Comparison of ENCODE assay signal across 8 cellular contexts in the genomic region with DNA sequence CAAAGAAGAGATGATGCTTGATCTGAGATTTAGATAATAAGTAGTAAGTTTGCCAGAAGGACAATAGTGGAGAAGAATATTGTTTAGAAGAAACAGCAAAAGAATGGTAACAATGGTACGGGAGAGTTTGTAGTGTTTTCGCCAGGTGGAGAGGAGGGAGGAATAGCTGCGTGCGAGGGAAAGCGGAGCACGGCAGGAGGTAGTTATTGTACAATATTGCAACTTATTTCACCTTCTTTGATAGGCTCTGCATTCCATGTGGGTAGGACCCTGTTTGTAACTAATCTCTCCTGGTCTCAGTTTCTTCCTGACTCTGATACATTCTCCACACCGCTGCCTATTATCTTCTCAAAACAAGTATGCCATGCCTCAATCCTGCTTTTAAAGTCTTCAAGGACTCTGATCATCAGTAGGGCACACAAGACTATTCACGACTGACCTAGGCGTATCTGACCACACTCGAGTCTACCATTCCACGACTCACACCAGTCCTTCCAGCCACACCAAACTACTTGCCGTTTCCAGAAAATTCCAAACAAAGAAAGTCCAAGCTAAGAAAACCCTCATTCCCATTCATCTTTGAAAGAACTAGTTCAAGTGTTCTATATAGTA. TPM values are rescaled to one million over a fixed set of nuclear protein-coding genes. Genes with fewer than 3 reads are reported as not detected.
DNase-seq lines count a peak whose midpoint lies in the region; ATAC-seq, FAIRE-seq and TF ChIP-seq lines count a peak whose summit lies in the region.

No MANE protein-coding gene starts in this region.

- H3K4me2 ChIP-seq in HepG2 (ENCODE audit: low read depth, low read length), result peak overlapping the region; percentile 98

- FAIRE-seq in HepG2 (lab: Jason Lieb, UNC), result no peak

- TF ChIP-seq EP300 in HepG2 (IDR thresholded peaks at IDR 0.05; ENCODE audit: low read depth in 2 of 2, low read length in 2 of 2), result no peak
- no peak for TF ChIP-seq EP300 in HepG2 (CRISPR knock-in tag; IDR thresholded peaks at IDR 0.05; ENCODE audit: borderline replicate concordance)
- TF ChIP-seq EP300 in transverse colon (IDR thresholded peaks at IDR 0.05; ENCODE audit: low read depth), result no peak

- intact Hi-C loops in HepG2 (cut with micrococcal nuclease; ENCODE audit: unreplicated experiment) (loop anchor here (5.0 kb wide), 1 partner anchor 103 kb away; the partner anchor contains the start of gene KATNA1), transverse colon (cut with DNase I; ENCODE audit: low total_unique reads) (no loop called here)

- H3K27ac Mint-ChIP-seq in activated naive CD8-positive, alpha-beta T cell treated with anti-CD3 and anti-CD28 coated beads, Interleukin-2, amount 50 U/mL, for 24 hours, result peak overlapping the region; percentile 96

- H3K9me3 ChIP-seq in HepG2 (ENCODE audit: low read length) (no peaks in the 10 kb centered on the region), transverse colon (no peaks in the 10 kb centered on the region)

- peaks cover 6% of the 10 kb centered on the region for H3K36me3 Mint-ChIP-seq in activated T-cell treated with anti-CD3 and anti-CD28 coated beads, Interleukin-2, amount 50 U/mL, for 4 hours (ENCODE audit: insufficient read depth)
- peaks cover 8% of the 10 kb centered on the region for H3K36me3 Mint-ChIP-seq in activated naive CD8-positive, alpha-beta T cell treated with anti-CD3 and anti-CD28 coated beads, Interleukin-2, amount 50 U/mL, for 24 hours (ENCODE audit: low read depth)

- CTCF ChIA-PET in HepG2 (lab: Yijun Ruan, JAX; ENCODE audit: low intra/inter-chr PET ratio, low total read pairs), result no interaction called here

- no peaks in the 10 kb centered on the region for H3K27me3 Mint-ChIP-seq in activated T-cell treated with anti-CD3 and anti-CD28 coated beads, Interleukin-2, amount 50 U/mL, for 4 hours (ENCODE audit: low read depth)
- no peaks in the 10 kb centered on the region for H3K27me3 Mint-ChIP-seq in activated naive CD8-positive, alpha-beta T cell treated with anti-CD3 and anti-CD28 coated beads, Interleukin-2, amount 50 U/mL, for 24 hours

- no peak overlapping the region for H2AFZ ChIP-seq in HepG2 (ENCODE audit: low read length)

- in situ Hi-C loops in HepG2 (cut with HindIII; ENCODE audit: extremely low pct_ligation_motif_present, low pct_unique_long_range_greater_than_20kb) (no loop called here), transverse colon (cut with MboI; ENCODE audit: low pct_ligation_motif_present in 1 of 4, low pct_unique_long_range_greater_than_20kb in 1 of 4, low sequenced_read_pairs in 3 of 4) (no loop called here)

- TF ChIP-seq RAD21 in HepG2 (CRISPR knock-in tag; IDR thresholded peaks at IDR 0.05), result no peak; the same call in 1 of the 2 replicates

- H3K27ac ChIP-seq in HepG2 (ENCODE audit: extremely low read length, insufficient read depth, low read length) (peak overlapping the region; percentile 96), transverse colon (peak overlapping the region; percentile 94 to 99 (median 96))

- H3K9ac ChIP-seq in HepG2 (ENCODE audit: insufficient read depth, low read depth, low read length), result peak overlapping the region; percentile 99

- H3K36me3 ChIP-seq in HepG2 (replicated peaks in 1 of 2; ENCODE audit: control insufficient read depth in 1 of 2, insufficient read depth in 2 of 2, low read length in 2 of 2) (peaks cover 2 to 4% of the 10 kb centered on the region in 2 experiments; a peak in 4 of 5 replicates), transverse colon (peaks cover 0 to 13% (median 6%) of the 10 kb centered on the region in 4 donors)

- peaks cover 43% of the 10 kb centered on the region for H3K4me1 ChIP-seq in HepG2 (ENCODE audit: insufficient read depth, low read length)
- peaks cover 6 to 35% (median 21%) of the 10 kb centered on the region in 4 donors for H3K4me1 ChIP-seq in transverse colon

- H3K9me3 Mint-ChIP-seq in activated T-cell treated with anti-CD3 and anti-CD28 coated beads, Interleukin-2, amount 50 U/mL, for 4 hours, result no peaks in the 10 kb centered on the region
- H3K9me3 Mint-ChIP-seq in activated naive CD8-positive, alpha-beta T cell treated with anti-CD3 and anti-CD28 coated beads, Interleukin-2, amount 50 U/mL, for 24 hours, result no peaks in the 10 kb centered on the region

- no peak; a peak in 1 of 4 replicates for TF ChIP-seq POLR2A in HepG2 (IDR thresholded peaks at IDR 0.05; ENCODE audit: insufficient read depth in 1 of 2, low read depth in 2 of 2, low read length in 2 of 2)
- no peak for TF ChIP-seq POLR2A in transverse colon (IDR thresholded peaks at IDR 0.05)

- peak overlapping the region; percentile 100 for H3K4me3 Mint-ChIP-seq in activated T-cell treated with anti-CD3 and anti-CD28 coated beads, Interleukin-2, amount 50 U/mL, for 4 hours
- H3K4me3 Mint-ChIP-seq in activated naive CD8-positive, alpha-beta T cell treated with anti-CD3 and anti-CD28 coated beads, Interleukin-2, amount 50 U/mL, for 24 hours, result peak overlapping the region; percentile 98

- POLR2A ChIA-PET in HepG2 (lab: Yijun Ruan, JAX), result interaction anchor here (0.9 to 5.9 kb wide), 4 partner anchors 20 to 174 kb away, joined by 3 to 36 read pairs (median 4); partner anchors contain the start of genes GINM1 and LATS1

- peak overlapping the region; percentile 87 to 97 (median 91) for H3K4me3 ChIP-seq in HepG2 (replicated peaks in 1 of 3; ENCODE audit: insufficient read depth in 1 of 3, low read depth in 2 of 3, low read length in 3 of 3)
- H3K4me3 ChIP-seq in transverse colon, result peak overlapping the region; percentile 64 to 88 (median 70)

- BruUV-seq in HepG2 (replicated peaks; lab: Mats Ljungman, UMichigan), result no TSS peak

- peaks cover 48% of the 10 kb centered on the region for H3K79me2 ChIP-seq in HepG2 (ENCODE audit: insufficient read depth, low read length)

- peaks cover 37% of the 10 kb centered on the region for H3K4me1 Mint-ChIP-seq in activated T-cell treated with anti-CD3 and anti-CD28 coated beads, Interleukin-2, amount 50 U/mL, for 4 hours (ENCODE audit: low read depth)
- H3K4me1 Mint-ChIP-seq in activated naive CD8-positive, alpha-beta T cell treated with anti-CD3 and anti-CD28 coated beads, Interleukin-2, amount 50 U/mL, for 24 hours, result peaks cover 38% of the 10 kb centered on the region

- peaks cover 19% of the 10 kb centered on the region for H4K20me1 ChIP-seq in HepG2 (ENCODE audit: insufficient read depth, low read length)

- no peak for TF ChIP-seq CTCF in HepG2 (CRISPR knock-in tag; IDR thresholded peaks at IDR 0.05)
- no peak for TF ChIP-seq CTCF in transverse colon (IDR thresholded peaks at IDR 0.05)

- 7% methylated on average over 12 of the region's 12 CpGs for WGBS in HepG2 (ENCODE audit: low lambda C conversion rate)
- WGBS in transverse colon (ENCODE audit: low coverage in 1 of 2), 2 donors, result 12 to 20% methylated on average over 12 of the region's 12 CpGs

- no peak for ATAC-seq in activated T-cell treated with anti-CD3 and anti-CD28 coated beads, Interleukin-2, amount 50 U/mL, for 4 hours
- no peak for ATAC-seq in activated naive CD8-positive, alpha-beta T cell treated with anti-CD3 and anti-CD28 coated beads, Interleukin-2, amount 50 U/mL, for 24 hours
- ATAC-seq in HepG2 (peak; percentile 7), HG03025 (IDR thresholded peaks at IDR 0.05; ENCODE audit: low FRiP score, unreplicated experiment) (no peak)

- DNase-seq in activated T-cell treated with anti-CD3 and anti-CD28 coated beads, Interleukin-2, amount 50 U/mL, for 4 hours, result no peak
- no peak for DNase-seq in activated T-cell treated with anti-CD3 and anti-CD28 coated beads, Interleukin-2, amount 50 U/mL, for 48 hours
- no peak for DNase-seq in activated naive CD8-positive, alpha-beta T cell treated with anti-CD3 and anti-CD28 coated beads, Interleukin-2, amount 50 U/mL, for 24 hours
- DNase-seq in HepG2 (ENCODE audit: low spot score) (no peak), transverse colon (no peak), DMS153 (lab: John Stamatoyannopoulos, UW) (no peak), retina (no peak)

- H3K27me3 ChIP-seq in HepG2 (ENCODE audit: control insufficient read depth in 1 of 2, insufficient read depth in 2 of 2, low read length in 2 of 2), result no peaks in the 10 kb centered on the region; a peak in 2 of 5 replicates
- no peaks in the 10 kb centered on the region for H3K27me3 ChIP-seq in transverse colon

RNA-seq across cellular contexts. Expression of gene PPIL4, which starts 1.1 kb away (rescaled TPM):
- 10 to 100 TPM; 19.7 to 22.2 (median 21.9) TPM for total RNA-seq in activated T-cell treated with anti-CD3 and anti-CD28 coated beads, Interleukin-2, amount 50 U/mL, for 4 hours
- total RNA-seq in HepG2 (2016; rRNA removed; fragmentation: Illumina TruSeq; extraction: Trizol) (46.0 and 67.8 TPM in 2 replicates), transverse colon (10 to 100 TPM; 10.1 to 30.5 (median 19.0) TPM)
- total RNA-seq in HepG2 (2016; cell fraction: cytosol; rRNA removed; fragmentation: Illumina TruSeq; extraction: Trizol; ENCODE audit: low read depth), result 13.8 and 17.0 TPM in 2 replicates
- total RNA-seq in HepG2 (2016; cell fraction: insoluble cytoplasmic fraction; rRNA removed; fragmentation: Illumina TruSeq; extraction: Trizol), result 47.1 and 69.6 TPM in 2 replicates
- total RNA-seq in HepG2 (2016; cell fraction: membrane; rRNA removed; fragmentation: Illumina TruSeq; extraction: Trizol), result 14.4 and 19.2 TPM in 2 replicates
- 37.8 and 41.0 TPM in 2 replicates for total RNA-seq in HepG2 (2016; cell fraction: nucleus; rRNA removed; fragmentation: Illumina TruSeq; extraction: Trizol)
- 5.2 and 5.5 TPM in 2 replicates for polyA plus RNA-seq in HepG2 (2011; rRNA removed)
- 1.8 and 3.8 TPM in 2 replicates for polyA plus RNA-seq in HepG2 (2011; cell fraction: cytosol; rRNA removed)
- polyA plus RNA-seq in HepG2 (2011; cell fraction: nucleus; rRNA removed), result 4.0 and 6.2 TPM in 2 replicates
- polyA plus RNA-seq in HepG2 (2012), result 21.8 and 30.7 TPM in 2 replicates
- polyA plus RNA-seq in HepG2 (2016; cell fraction: cytosol; fragmentation: Illumina TruSeq; extraction: Trizol; ENCODE audit: low read depth), result 2.4 and 2.5 TPM in 2 replicates
- 59.0 and 69.8 TPM in 2 replicates for polyA plus RNA-seq in HepG2 (2016; cell fraction: insoluble cytoplasmic fraction; fragmentation: Illumina TruSeq; extraction: Trizol; ENCODE audit: low read depth)
- polyA plus RNA-seq in HepG2 (2016; cell fraction: membrane; fragmentation: Illumina TruSeq; extraction: Trizol; ENCODE audit: low read depth), result 3.5 and 5.4 TPM in 2 replicates
- 55.7 and 57.6 TPM in 2 replicates for polyA plus RNA-seq in HepG2 (2016; cell fraction: nucleus; fragmentation: Illumina TruSeq; extraction: Trizol; ENCODE audit: insufficient read depth, low read depth)
- polyA minus RNA-seq in HepG2 (2011; rRNA and poly(A)+ RNA removed; ENCODE audit: low replicate concordance), result 1.0 and 1.7 TPM in 2 replicates
- polyA minus RNA-seq in HepG2 (2011; cell fraction: cytosol; rRNA and poly(A)+ RNA removed), result 9.3 and 11.2 TPM in 2 replicates
- 18.6 and 19.8 TPM in 2 replicates for polyA minus RNA-seq in HepG2 (2011; cell fraction: nucleus; rRNA and poly(A)+ RNA removed)

RNA-seq across cellular contexts. Expression of gene GINM1, which starts 21.4 kb away (rescaled TPM):
- total RNA-seq in activated T-cell treated with anti-CD3 and anti-CD28 coated beads, Interleukin-2, amount 50 U/mL, for 4 hours, result 10 to 100 TPM; 12.0 to 15.6 (median 12.0) TPM
- total RNA-seq in HepG2 (2016; rRNA removed; fragmentation: Illumina TruSeq; extraction: Trizol), result 15.4 and 27.5 TPM in 2 replicates
- total RNA-seq in HepG2 (2016; cell fraction: cytosol; rRNA removed; fragmentation: Illumina TruSeq; extraction: Trizol; ENCODE audit: low read depth), result 26.6 and 31.6 TPM in 2 replicates
- total RNA-seq in HepG2 (2016; cell fraction: insoluble cytoplasmic fraction; rRNA removed; fragmentation: Illumina TruSeq; extraction: Trizol), result 16.3 and 28.3 TPM in 2 replicates
- 23.5 and 26.3 TPM in 2 replicates for total RNA-seq in HepG2 (2016; cell fraction: membrane; rRNA removed; fragmentation: Illumina TruSeq; extraction: Trizol)
- total RNA-seq in HepG2 (2016; cell fraction: nucleus; rRNA removed; fragmentation: Illumina TruSeq; extraction: Trizol), result 21.8 and 27.8 TPM in 2 replicates
- polyA plus RNA-seq in HepG2 (2011; rRNA removed), result 17.5 and 19.4 TPM in 2 replicates
- 11.3 and 17.8 TPM in 2 replicates for polyA plus RNA-seq in HepG2 (2011; cell fraction: cytosol; rRNA removed)
- 4.8 and 5.8 TPM in 2 replicates for polyA plus RNA-seq in HepG2 (2011; cell fraction: nucleus; rRNA removed)
- polyA plus RNA-seq in HepG2 (2012), result 29.5 and 31.2 TPM in 2 replicates
- 20.7 and 21.9 TPM in 2 replicates for polyA plus RNA-seq in HepG2 (2016; cell fraction: cytosol; fragmentation: Illumina TruSeq; extraction: Trizol; ENCODE audit: low read depth)
- 16.9 and 18.0 TPM in 2 replicates for polyA plus RNA-seq in HepG2 (2016; cell fraction: insoluble cytoplasmic fraction; fragmentation: Illumina TruSeq; extraction: Trizol; ENCODE audit: low read depth)
- polyA plus RNA-seq in HepG2 (2016; cell fraction: membrane; fragmentation: Illumina TruSeq; extraction: Trizol; ENCODE audit: low read depth), result 21.7 and 24.9 TPM in 2 replicates
- polyA plus RNA-seq in HepG2 (2016; cell fraction: nucleus; fragmentation: Illumina TruSeq; extraction: Trizol; ENCODE audit: insufficient read depth, low read depth), result 37.4 and 40.0 TPM in 2 replicates
- 3.2 and 3.6 TPM in 2 replicates for polyA minus RNA-seq in HepG2 (2011; rRNA and poly(A)+ RNA removed; ENCODE audit: low replicate concordance)
- 15.7 and 16.9 TPM in 2 replicates for polyA minus RNA-seq in HepG2 (2011; cell fraction: cytosol; rRNA and poly(A)+ RNA removed)
- 11.8 and 14.3 TPM in 2 replicates for polyA minus RNA-seq in HepG2 (2011; cell fraction: nucleus; rRNA and poly(A)+ RNA removed)
- total RNA-seq in transverse colon, result 10 to 100 TPM; 19.1 to 49.6 (median 35.9) TPM

RNA-seq across cellular contexts. Expression of gene ZC3H12D, which starts 59.9 kb away (rescaled TPM):
- 10 to 100 TPM; 22.2 to 51.5 (median 42.5) TPM for total RNA-seq in activated T-cell treated with anti-CD3 and anti-CD28 coated beads, Interleukin-2, amount 50 U/mL, for 4 hours
- 2.1 and 2.7 TPM in 2 replicates for total RNA-seq in HepG2 (2016; rRNA removed; fragmentation: Illumina TruSeq; extraction: Trizol)
- 0.88 and 0.91 TPM in 2 replicates for total RNA-seq in HepG2 (2016; cell fraction: cytosol; rRNA removed; fragmentation: Illumina TruSeq; extraction: Trizol; ENCODE audit: low read depth)
- 1.2 and 1.9 TPM in 2 replicates for total RNA-seq in HepG2 (2016; cell fraction: insoluble cytoplasmic fraction; rRNA removed; fragmentation: Illumina TruSeq; extraction: Trizol)
- 1.1 and 1.2 TPM in 2 replicates for total RNA-seq in HepG2 (2016; cell fraction: membrane; rRNA removed; fragmentation: Illumina TruSeq; extraction: Trizol)
- 2.5 and 3.1 TPM in 2 replicates for total RNA-seq in HepG2 (2016; cell fraction: nucleus; rRNA removed; fragmentation: Illumina TruSeq; extraction: Trizol)
- 1.2 and 1.7 TPM in 2 replicates for polyA plus RNA-seq in HepG2 (2011; rRNA removed)
- 0.85 and 1.1 TPM in 2 replicates for polyA plus RNA-seq in HepG2 (2011; cell fraction: cytosol; rRNA removed)
- polyA plus RNA-seq in HepG2 (2011; cell fraction: nucleus; rRNA removed), result 2.7 and 3.3 TPM in 2 replicates
- 0.52 and 1.1 TPM in 2 replicates for polyA plus RNA-seq in HepG2 (2012)
- polyA plus RNA-seq in HepG2 (2016; cell fraction: cytosol; fragmentation: Illumina TruSeq; extraction: Trizol; ENCODE audit: low read depth), result 0.17 and 0.23 TPM in 2 replicates
- polyA plus RNA-seq in HepG2 (2016; cell fraction: insoluble cytoplasmic fraction; fragmentation: Illumina TruSeq; extraction: Trizol; ENCODE audit: low read depth), result 0.86 and 1.6 TPM in 2 replicates
- polyA plus RNA-seq in HepG2 (2016; cell fraction: membrane; fragmentation: Illumina TruSeq; extraction: Trizol; ENCODE audit: low read depth), result 0.51 and 0.76 TPM in 2 replicates
- 2.8 and 3.1 TPM in 2 replicates for polyA plus RNA-seq in HepG2 (2016; cell fraction: nucleus; fragmentation: Illumina TruSeq; extraction: Trizol; ENCODE audit: insufficient read depth, low read depth)
- polyA minus RNA-seq in HepG2 (2011; rRNA and poly(A)+ RNA removed; ENCODE audit: low replicate concordance), result 0.54 and 3.2 TPM in 2 replicates
- polyA minus RNA-seq in HepG2 (2011; cell fraction: cytosol; rRNA and poly(A)+ RNA removed), result 0.53 and 1.2 TPM in 2 replicates
- polyA minus RNA-seq in HepG2 (2011; cell fraction: nucleus; rRNA and poly(A)+ RNA removed), result 2.2 and 2.9 TPM in 2 replicates
- 10 to 100 TPM in 3 of 4 donors, 1 to 10 TPM in 1; 1.8 to 24.3 (median 12.1) TPM for total RNA-seq in transverse colon
